38 cellular contexts compared by ENCODE assay signal in the genomic region with DNA sequence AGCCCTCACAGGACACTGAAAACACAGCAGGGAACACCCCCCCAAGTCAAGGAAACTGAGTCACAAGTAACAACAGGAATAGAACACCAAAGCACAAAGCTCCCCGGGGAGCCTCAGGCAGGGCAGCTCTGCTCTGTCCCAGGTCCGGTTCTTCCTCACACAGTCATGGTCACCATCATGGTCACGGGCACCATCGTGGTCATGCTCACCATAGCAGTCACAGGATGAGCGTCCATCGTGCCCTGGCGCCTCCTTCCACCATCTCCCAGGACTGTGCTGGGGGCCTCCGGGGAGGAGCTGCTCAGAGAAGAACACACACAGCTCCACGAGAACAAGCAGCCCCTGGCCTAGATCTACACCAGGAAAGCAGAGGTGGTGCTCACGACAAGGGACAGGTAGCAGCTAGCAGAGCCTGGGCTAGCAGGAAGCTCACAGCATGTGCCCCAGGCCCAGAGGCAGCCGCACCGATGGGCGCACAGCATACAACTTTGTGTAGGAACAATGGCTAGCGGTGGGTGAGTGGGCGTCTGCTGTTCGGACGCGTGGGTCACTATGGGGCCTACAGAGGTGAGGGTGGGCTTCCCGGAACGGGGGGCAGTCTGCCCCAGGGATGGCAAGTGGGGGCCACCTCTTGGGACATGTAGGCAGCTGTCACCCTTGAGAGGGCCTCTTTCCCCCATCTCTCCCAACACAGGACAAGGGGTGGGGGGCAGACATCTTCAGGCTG. TPM values are rescaled to one million over a fixed set of nuclear protein-coding genes. Genes with fewer than 3 reads are reported as not detected.
"Had no signal": no experiment of that assay in that cellular context is flagged by ENCODE, and none has a peak within 500 bp of the region (broad histone marks: within the 10 kb centered on the region; RNA-seq: fewer than 3 reads in every experiment).

No MANE protein-coding gene starts in this region.

- ATAC-seq: activated CD8-positive, alpha-beta T cell treated with anti-CD3 and anti-CD28 coated beads for 36 hours; activated naive CD4-positive, alpha-beta T cell treated with anti-CD3 and anti-CD28 coated beads, Interleukin-2, amount 50 U/mL, for 72 hours; activated T-cell treated with anti-CD3 and anti-CD28 coated beads, Interleukin-2, amount 50 U/mL, for 4 hours; activated T-cell treated with anti-CD3 and anti-CD28 coated beads, Interleukin-2, amount 50 U/mL, for 72 hours; activated T-helper 17 cell treated with anti-CD3 and anti-CD28 coated beads, Interleukin-2, amount 50 U/mL, for 72 hours; body of pancreas had no signal

- H3K36me3 ChIP-seq: adrenal gland, brain microvascular endothelial cell, breast epithelium had no signal

- H3K4me3 Mint-ChIP-seq: activated B cell treated with CpG ODN at 0.5 μM for 24 hours; activated CD4-positive, alpha-beta memory T cell treated with anti-CD3 and anti-CD28 coated beads for 36 hours; activated CD4-positive, alpha-beta T cell treated with anti-CD3 and anti-CD28 coated beads, Interleukin-2, amount 10 ng/mL, durations not matched to agents 24 days and 14 days; activated CD8-positive, alpha-beta T cell treated with anti-CD3 and anti-CD28 coated beads for 36 hours; activated naive CD4-positive, alpha-beta T cell treated with anti-CD3 and anti-CD28 coated beads for 36 hours; activated naive CD8-positive, alpha-beta T cell treated with anti-CD3 and anti-CD28 coated beads for 36 hours; activated T-cell treated with anti-CD3 and anti-CD28 coated beads, Interleukin-2, amount 50 U/mL, for 4 hours; activated T-cell treated with anti-CD3 and anti-CD28 coated beads, Interleukin-2, amount 50 U/mL, for 72 hours; activated T-helper 1 cell treated with anti-CD3 and anti-CD28 coated beads, Interleukin-12 subunit alpha, Interleukin-12 subunit beta, Interleukin-2, Interleukin-4 antibody, amounts not matched to agents 30 ng/mL and 10 ng/mL and 1 ng/mL, durations not matched to agents 14 hours and 24 hours and 36 hours; activated T-helper 17 cell treated with anti-CD3 and anti-CD28 coated beads, Interleukin-2, amount 50 U/mL, for 72 hours; T-helper 1 cell treated with Interleukin-12 subunit alpha and Interleukin-12 subunit beta and Interleukin-4 antibody, amounts not matched to agents 30 μg/mL and 1 μg/mL, for 36 hours; T-helper 2 cell treated with Interferon-gamma antibody and Interleukin-4, amounts not matched to agents 5 μg/mL and 100 μg/mL, for 36 hours had no signal

- H3K4me1 Mint-ChIP-seq: activated B cell treated with CpG ODN at 0.5 μM for 24 hours; activated CD4-positive, alpha-beta T cell treated with anti-CD3 and anti-CD28 coated beads, Interleukin-2, amount 10 ng/mL, durations not matched to agents 24 days and 14 days; activated naive CD8-positive, alpha-beta T cell treated with anti-CD3 and anti-CD28 coated beads for 36 hours; activated T-helper 17 cell treated with anti-CD3 and anti-CD28 coated beads, Interleukin-2, amount 50 U/mL, for 72 hours had no signal

- H3K4me1 ChIP-seq: adrenal gland, body of pancreas, breast epithelium had no signal

- H3K36me3 Mint-ChIP-seq: activated CD4-positive, alpha-beta memory T cell treated with anti-CD3 and anti-CD28 coated beads for 36 hours; activated naive CD4-positive, alpha-beta T cell treated with anti-CD3 and anti-CD28 coated beads, Interleukin-2, amount 50 U/mL, for 72 hours; activated naive CD8-positive, alpha-beta T cell treated with anti-CD3 and anti-CD28 coated beads for 36 hours had no signal

- H3K9me3 ChIP-seq: adrenal gland, body of pancreas had no signal

- H3K27ac ChIP-seq: adrenal gland, body of pancreas, brain microvascular endothelial cell, breast epithelium, VCaP had no signal

- H3K27me3 Mint-ChIP-seq: activated CD4-positive, alpha-beta memory T cell treated with anti-CD3 and anti-CD28 coated beads for 36 hours had no signal

- H3K27me3 ChIP-seq: adrenal gland, body of pancreas had no signal

- H3K9me3 Mint-ChIP-seq: activated B cell treated with CpG ODN at 0.5 μM for 24 hours; activated CD4-positive, alpha-beta memory T cell treated with anti-CD3 and anti-CD28 coated beads for 36 hours; activated CD4-positive, alpha-beta T cell treated with anti-CD3 and anti-CD28 coated beads, Interleukin-2, amount 10 ng/mL, durations not matched to agents 24 days and 14 days; activated CD8-positive, alpha-beta T cell treated with anti-CD3 and anti-CD28 coated beads for 36 hours; activated naive CD4-positive, alpha-beta T cell treated with anti-CD3 and anti-CD28 coated beads for 36 hours; activated naive CD4-positive, alpha-beta T cell treated with anti-CD3 and anti-CD28 coated beads, Interleukin-2, amount 50 U/mL, for 72 hours; activated naive CD8-positive, alpha-beta T cell treated with anti-CD3 and anti-CD28 coated beads for 36 hours; activated T-cell treated with anti-CD3 and anti-CD28 coated beads, Interleukin-2, amount 50 U/mL, for 4 hours; activated T-cell treated with anti-CD3 and anti-CD28 coated beads, Interleukin-2, amount 50 U/mL, for 72 hours; activated T-helper 1 cell treated with anti-CD3 and anti-CD28 coated beads, Interleukin-12 subunit alpha, Interleukin-12 subunit beta, Interleukin-2, Interleukin-4 antibody, amounts not matched to agents 30 ng/mL and 10 ng/mL and 1 ng/mL, durations not matched to agents 14 hours and 24 hours and 36 hours; activated T-helper 17 cell treated with anti-CD3 and anti-CD28 coated beads, Interleukin-2, amount 50 U/mL, for 72 hours; T-helper 1 cell treated with Interleukin-12 subunit alpha and Interleukin-12 subunit beta and Interleukin-4 antibody, amounts not matched to agents 30 μg/mL and 1 μg/mL, for 36 hours; T-helper 2 cell treated with Interferon-gamma antibody and Interleukin-4, amounts not matched to agents 5 μg/mL and 100 μg/mL, for 36 hours had no signal

- H3K27ac Mint-ChIP-seq: activated B cell treated with CpG ODN at 0.5 μM for 24 hours; activated CD4-positive, alpha-beta memory T cell treated with anti-CD3 and anti-CD28 coated beads for 36 hours; activated CD4-positive, alpha-beta T cell treated with anti-CD3 and anti-CD28 coated beads, Interleukin-2, amount 10 ng/mL, durations not matched to agents 24 days and 14 days; activated CD8-positive, alpha-beta T cell treated with anti-CD3 and anti-CD28 coated beads for 36 hours; activated naive CD4-positive, alpha-beta T cell treated with anti-CD3 and anti-CD28 coated beads for 36 hours; activated naive CD4-positive, alpha-beta T cell treated with anti-CD3 and anti-CD28 coated beads, Interleukin-2, amount 50 U/mL, for 72 hours; activated naive CD8-positive, alpha-beta T cell treated with anti-CD3 and anti-CD28 coated beads for 36 hours; activated T-cell treated with anti-CD3 and anti-CD28 coated beads, Interleukin-2, amount 50 U/mL, for 72 hours; activated T-helper 1 cell treated with anti-CD3 and anti-CD28 coated beads, Interleukin-12 subunit alpha, Interleukin-12 subunit beta, Interleukin-2, Interleukin-4 antibody, amounts not matched to agents 30 ng/mL and 10 ng/mL and 1 ng/mL, durations not matched to agents 14 hours and 24 hours and 36 hours; activated T-helper 17 cell treated with anti-CD3 and anti-CD28 coated beads, Interleukin-2, amount 50 U/mL, for 72 hours; T-helper 1 cell treated with Interleukin-12 subunit alpha and Interleukin-12 subunit beta and Interleukin-4 antibody, amounts not matched to agents 30 μg/mL and 1 μg/mL, for 36 hours; T-helper 2 cell treated with Interferon-gamma antibody and Interleukin-4, amounts not matched to agents 5 μg/mL and 100 μg/mL, for 36 hours had no signal

- DNase-seq: activated B cell treated with CpG ODN at 0.5 μM for 24 hours; activated CD4-positive, alpha-beta memory T cell treated with anti-CD3 and anti-CD28 coated beads for 36 hours; activated CD4-positive, alpha-beta T cell treated with anti-CD3 and anti-CD28 coated beads for 4 hours; activated CD4-positive, alpha-beta T cell treated with anti-CD3 and anti-CD28 coated beads, Interleukin-2, amount 10 ng/mL, durations not matched to agents 24 days and 14 days; activated CD4-positive, alpha-beta T cell treated with anti-CD3 and anti-CD28 coated beads, Interleukin-2, amount 50 U/mL, for 1 hour; activated CD4-positive, alpha-beta T cell treated with anti-CD3 and anti-CD28 coated beads, Interleukin-2, amount 50 U/mL, for 4 hours; activated CD4-positive, CD25-positive, alpha-beta regulatory T cell treated with anti-CD3 and anti-CD28 coated beads, Interleukin-2, amount 50 U/mL, for 72 hours; activated CD8-positive, alpha-beta memory T cell treated with anti-CD3 and anti-CD28 coated beads, Interleukin-2, amount 50 U/mL, for 4 hours; activated CD8-positive, alpha-beta T cell treated with anti-CD3 and anti-CD28 coated beads for 36 hours; activated effector memory CD4-positive, alpha-beta T cell treated with anti-CD3 and anti-CD28 coated beads, Interleukin-2, amount 50 U/mL, for 16 hours; activated gamma-delta T cell treated with Interleukin-2 at 50 U/mL for 16 hours; activated naive CD4-positive, alpha-beta T cell; activated naive CD4-positive, alpha-beta T cell treated with anti-CD3 and anti-CD28 coated beads for 36 hours; activated naive CD4-positive, alpha-beta T cell treated with anti-CD3 and anti-CD28 coated beads, Interleukin-2, amount 50 U/mL, for 16 hours; activated naive CD8-positive, alpha-beta T cell treated with anti-CD3 and anti-CD28 coated beads for 36 hours; activated T-cell treated with anti-CD3 and anti-CD28 coated beads for 4 hours; activated T-cell treated with anti-CD3 and anti-CD28 coated beads, Interleukin-2, amount 50 U/mL, for 1 hour; activated T-cell treated with anti-CD3 and anti-CD28 coated beads, Interleukin-2, amount 50 U/mL, for 4 hours; activated T-cell treated with anti-CD3 and anti-CD28 coated beads, Interleukin-2, amount 50 U/mL, for 72 hours; adrenal gland; amniotic stem cell; aorta; body of pancreas; brain microvascular endothelial cell; central memory CD4-positive, alpha-beta T cell; T-helper 1 cell; T-helper 2 cell; T-helper 9 cell had no signal

- H3K4me3 ChIP-seq: adrenal gland, body of pancreas, breast epithelium had no signal

RNA-seq across cellular contexts. Expression of a gene that starts 3.4 kb away (rescaled TPM):
- total RNA-seq: activated B cell treated with CpG ODN at 0.5 μM for 24 hours; activated CD4-positive, alpha-beta memory T cell treated with anti-CD3 and anti-CD28 coated beads for 36 hours; activated CD4-positive, alpha-beta T cell treated with anti-CD3 and anti-CD28 coated beads, Interleukin-2, amount 10 ng/mL, durations not matched to agents 24 days and 14 days; activated CD8-positive, alpha-beta memory T cell treated with anti-CD3 and anti-CD28 coated beads for 36 hours; activated CD8-positive, alpha-beta T cell treated with anti-CD3 and anti-CD28 coated beads for 36 hours; activated naive CD4-positive, alpha-beta T cell treated with anti-CD3 and anti-CD28 coated beads for 36 hours; activated naive CD4-positive, alpha-beta T cell treated with anti-CD3 and anti-CD28 coated beads, Interleukin-2, amount 50 U/mL, for 72 hours; activated naive CD8-positive, alpha-beta T cell treated with anti-CD3 and anti-CD28 coated beads for 36 hours; activated T-cell treated with anti-CD3 and anti-CD28 coated beads, Interleukin-2, amount 50 U/mL, for 4 hours; activated T-cell treated with anti-CD3 and anti-CD28 coated beads, Interleukin-2, amount 50 U/mL, for 72 hours; activated T-helper 1 cell treated with anti-CD3 and anti-CD28 coated beads, Interleukin-12 subunit alpha, Interleukin-12 subunit beta, Interleukin-2, Interleukin-4 antibody, amounts not matched to agents 30 ng/mL and 10 ng/mL and 1 ng/mL, durations not matched to agents 14 hours and 24 hours and 36 hours; activated T-helper 17 cell treated with anti-CD3 and anti-CD28 coated beads, Interleukin-2, amount 50 U/mL, for 72 hours; aorta; astrocyte; body of pancreas; breast epithelium; cardiac septum had no signal
